In genomic region chr10:8221481-8221880, GRCh38 we compare ENCODE assay signal across 20 cellular contexts.
"Had no signal": no experiment of that assay in that cellular context is flagged by ENCODE, and none has a peak within 500 bp of the region (broad histone marks: within the 10 kb centered on the region; RNA-seq: fewer than 3 reads in every experiment).

No MANE protein-coding gene starts in this region.

- H3K4me2 ChIP-seq: smooth muscle cell had no signal

- ATAC-seq: activated CD4-positive, alpha-beta T cell treated with anti-CD3 and anti-CD28 coated beads for 36 hours; activated CD8-positive, alpha-beta memory T cell treated with anti-CD3 and anti-CD28 coated beads, Interleukin-2, amount 10 ng/mL, durations not matched to agents 7 days and 5 days; activated CD8-positive, alpha-beta T cell treated with anti-CD3 and anti-CD28 coated beads, Interleukin-2, amount 10 ng/mL, durations not matched to agents 7 days and 5 days; activated naive CD8-positive, alpha-beta T cell treated with anti-CD3 and anti-CD28 coated beads, Interleukin-2, amount 50 U/mL, for 24 hours; stimulated activated naive B cell treated with anti-CD40 and anti-IgM and Interleukin-4, amounts not matched to agents 10 μg/mL and 1 μg/mL and 100 μg/mL, for 72 hours had no signal

- H3K36me3 ChIP-seq: uterus had no signal

- H3K27ac ChIP-seq: testis, uterus had no signal

- H3K27me3 ChIP-seq: testis, uterus had no signal

- H3K9me3 ChIP-seq: testis, uterus had no signal

- H3K4me1 ChIP-seq: testis, uterus had no signal

- H3K4me3 ChIP-seq: smooth muscle cell, testis, uterus had no signal

- DNase-seq: activated B cell treated with CpG ODN at 0.5 μM for 24 hours; activated CD4-positive, alpha-beta T cell treated with anti-CD3 and anti-CD28 coated beads for 36 hours; activated CD8-positive, alpha-beta memory T cell treated with anti-CD3 and anti-CD28 coated beads, Interleukin-2, amount 10 ng/mL, durations not matched to agents 7 days and 5 days; activated CD8-positive, alpha-beta T cell treated with anti-CD3 and anti-CD28 coated beads, Interleukin-2, amount 10 ng/mL, durations not matched to agents 7 days and 5 days; activated naive CD8-positive, alpha-beta T cell treated with anti-CD3 and anti-CD28 coated beads, Interleukin-2, amount 50 U/mL, for 24 hours; activated T-cell treated with anti-CD3 and anti-CD28 coated beads, Interleukin-2, amount 50 U/mL, for 48 hours; amygdala; central memory CD4-positive, alpha-beta T cell; effector CD8-positive, alpha-beta T cell; glutamatergic neuron; hippocampal formation; posterior cingulate gyrus; stimulated activated CD4-positive, alpha-beta T cell treated with anti-CD3 and anti-CD28 coated beads, Interleukin-15, amount 100 ng/mL, for 24 hours; stimulated activated CD4-positive, alpha-beta T cell treated with anti-CD3 and anti-CD28 coated beads, Interleukin-2, amount 100 ng/mL, for 24 hours; stimulated activated naive B cell treated with anti-CD40 and anti-IgM and Interleukin-4, amounts not matched to agents 10 μg/mL and 1 μg/mL and 100 μg/mL, for 72 hours; T-helper 1 cell; testis; trophoblast cell; uterus had no signal
